8 cellular contexts compared by ENCODE assay signal in genomic region chr19:52943134-52943883, GRCh38. TPM values are rescaled to one million over a fixed set of nuclear protein-coding genes. Genes with fewer than 3 reads are reported as not detected.
DNase-seq lines count a peak whose midpoint lies in the region; FAIRE-seq and TF ChIP-seq lines count a peak whose summit lies in the region.

No MANE protein-coding gene starts in this region.

- H2AFZ ChIP-seq in OCI-LY3 (ENCODE audit: low read depth, low read length), result no peak overlapping the region

- H3K27ac Mint-ChIP-seq in CD8-positive, alpha-beta memory T cell, result peak overlapping the region in 5 of 8 donors; percentile 72 to 98 (median 95)
- peak overlapping the region; percentile 93 for H3K27ac Mint-ChIP-seq in osteocyte (ENCODE audit: unreplicated experiment)

- H3K79me2 ChIP-seq in OCI-LY3 (ENCODE audit: low read length), result peaks cover 40% of the 10 kb centered on the region

- H3K4me1 Mint-ChIP-seq in CD8-positive, alpha-beta memory T cell, result peaks cover 22 to 33% (median 32%) of the 10 kb centered on the region in 3 donors
- peaks cover 18% of the 10 kb centered on the region for H3K4me1 Mint-ChIP-seq in osteocyte (ENCODE audit: unreplicated experiment)

- peak overlapping the region; percentile 66 for H3K4me2 ChIP-seq in OCI-LY3 (ENCODE audit: low read length)

- no peaks in the 10 kb centered on the region for H3K27me3 Mint-ChIP-seq in CD8-positive, alpha-beta memory T cell
- no peaks in the 10 kb centered on the region for H3K27me3 Mint-ChIP-seq in osteocyte (ENCODE audit: unreplicated experiment)

- no peaks in the 10 kb centered on the region for H4K20me1 ChIP-seq in OCI-LY3 (ENCODE audit: insufficient read depth, low read length)

- peak overlapping the region; percentile 90 for H3K4me3 ChIP-seq in CD8-positive, alpha-beta memory T cell (ENCODE audit: low read length)
- peak overlapping the region; percentile 84 for H3K4me3 ChIP-seq in OCI-LY3 (ENCODE audit: low read length)

- FAIRE-seq in endometrium (lab: Jason Lieb, UNC), result peak; percentile 82

- TF ChIP-seq CTCF in OCI-LY3 (IDR thresholded peaks at IDR 0.05; ENCODE audit: low read depth, low read length) (no peak), osteocyte (IDR thresholded peaks at IDR 0.05) (no peak)

- H3K9me3 Mint-ChIP-seq in CD8-positive, alpha-beta memory T cell, result peaks cover 0 to 45% (median 29%) of the 10 kb centered on the region in 5 donors
- peaks cover 3% of the 10 kb centered on the region for H3K9me3 Mint-ChIP-seq in osteocyte (ENCODE audit: unreplicated experiment)

- H3K27me3 ChIP-seq in CD8-positive, alpha-beta memory T cell (ENCODE audit: insufficient read depth, low read length, poor library complexity, severe bottlenecking), result no peaks in the 10 kb centered on the region
- no peaks in the 10 kb centered on the region for H3K27me3 ChIP-seq in OCI-LY3 (ENCODE audit: low read depth, low read length)

- CTCF ChIA-PET in CD8-positive, alpha-beta memory T cell (lab: Charles Lee), result no interaction called here

- peaks cover 7% of the 10 kb centered on the region for H3K4me1 ChIP-seq in CD8-positive, alpha-beta memory T cell (ENCODE audit: insufficient read depth, low read length)
- peaks cover 18% of the 10 kb centered on the region; the same call in 1 of the 2 replicates for H3K4me1 ChIP-seq in OCI-LY3 (ENCODE audit: low read length)

- POLR2A ChIA-PET in CD8-positive, alpha-beta memory T cell (lab: Charles Lee), result interaction anchor here (0.5 to 1.5 kb wide), 2 partner anchors 19 to 340 kb away, joined by 5 to 10 read pairs; partner anchors contain the start of gene ZNF816

- H3K36me3 Mint-ChIP-seq in CD8-positive, alpha-beta memory T cell, result peaks cover 2 to 10% (median 10%) of the 10 kb centered on the region in 3 donors
- peaks cover 10% of the 10 kb centered on the region for H3K36me3 Mint-ChIP-seq in osteocyte (ENCODE audit: unreplicated experiment)

- DNase-seq in CD8-positive, alpha-beta memory T cell, result no peak
- DNase-seq in osteocyte (ENCODE audit: extremely low spot score, unreplicated experiment), result no peak
- DNase-seq in stimulated activated CD4-positive, alpha-beta T cell treated with anti-CD3 and anti-CD28 coated beads, Interleukin-2, amount 100 ng/mL, for 48 hours, result no peak
- DNase-seq in GF-D8 (lab: John Stamatoyannopoulos, UW), result no peak
- no peak for DNase-seq in T1000 (lab: John Stamatoyannopoulos, UW)
- no peak for DNase-seq in ecto neural progenitor cell (ENCODE audit: low spot score)

- H3K4me3 Mint-ChIP-seq in CD8-positive, alpha-beta memory T cell, result peak overlapping the region; percentile 90 to 97 (median 95)
- peak overlapping the region; percentile 92 for H3K4me3 Mint-ChIP-seq in osteocyte (ENCODE audit: unreplicated experiment)

- peak overlapping the region; percentile 47 for H3K27ac ChIP-seq in CD8-positive, alpha-beta memory T cell (ENCODE audit: low read depth, low read length)
- H3K27ac ChIP-seq in OCI-LY3 (ENCODE audit: low read length), result no peak overlapping the region

- peaks cover 10% of the 10 kb centered on the region for H3K9me3 ChIP-seq in CD8-positive, alpha-beta memory T cell (ENCODE audit: low read length)
- H3K9me3 ChIP-seq in OCI-LY3 (ENCODE audit: insufficient read depth, low read length), result peaks cover 4% of the 10 kb centered on the region; the same call in 1 of the 2 replicates

- peak overlapping the region; percentile 62 for H3K9ac ChIP-seq in OCI-LY3 (ENCODE audit: low read length)

- no peaks in the 10 kb centered on the region for H3K36me3 ChIP-seq in CD8-positive, alpha-beta memory T cell (ENCODE audit: insufficient read depth, low read length)
- H3K36me3 ChIP-seq in OCI-LY3 (replicated peaks; ENCODE audit: low read depth, low read length), result peaks cover 20% of the 10 kb centered on the region

RNA-seq across cellular contexts. Expression of gene ZNF816, which starts 19.4 kb away (rescaled TPM):
- 10 to 100 TPM; 10.6 to 11.0 TPM for total RNA-seq in CD8-positive, alpha-beta memory T cell
- 17.1 TPM for polyA plus RNA-seq in CD8-positive, alpha-beta memory T cell
- total RNA-seq in osteocyte, result 9.0 and 10.6 TPM in 2 replicates

RNA-seq across cellular contexts. Expression of gene ZNF888, which starts 20.1 kb away (rescaled TPM):
- 1 to 10 TPM; 3.9 to 4.4 TPM for total RNA-seq in CD8-positive, alpha-beta memory T cell
- 2.5 TPM for polyA plus RNA-seq in CD8-positive, alpha-beta memory T cell
- total RNA-seq in osteocyte, result 3.2 and 4.0 TPM in 2 replicates

RNA-seq across cellular contexts. Expression of gene ZNF320, which starts 45.9 kb away (rescaled TPM):
- total RNA-seq in CD8-positive, alpha-beta memory T cell, result 1 to 10 TPM; 6.8 to 9.9 TPM
- polyA plus RNA-seq in CD8-positive, alpha-beta memory T cell, result 7.8 TPM
- total RNA-seq in osteocyte, result 18.7 and 20.1 TPM in 2 replicates
